In genomic region chr1:8425781-8426161, GRCh38 we compare ENCODE assay signal across 15 cellular contexts.
DNase-seq lines count a peak whose midpoint lies in the region; ATAC-seq and TF ChIP-seq lines count a peak whose summit lies in the region.
"Had no signal": no experiment of that assay in that cellular context is flagged by ENCODE, and none has a peak within 500 bp of the region (broad histone marks: within the 10 kb centered on the region; RNA-seq: fewer than 3 reads in every experiment).

No MANE protein-coding gene starts in this region.

- no peak overlapping the region for H2BK5ac ChIP-seq in H9 (ENCODE audit: insufficient read length, low read length)

- peaks cover 67% of the 10 kb centered on the region for H3K4me1 Mint-ChIP-seq in CD14-positive monocyte
- peaks cover 28 to 39% of the 10 kb centered on the region in 2 experiments for H3K4me1 Mint-ChIP-seq in H9
- peaks cover 15% of the 10 kb centered on the region for H3K4me1 Mint-ChIP-seq in osteocyte (ENCODE audit: unreplicated experiment)
- peaks cover 57% of the 10 kb centered on the region for H3K4me1 Mint-ChIP-seq in activated CD4-positive, alpha-beta T cell treated with anti-CD3 and anti-CD28 coated beads, Interleukin-2, amount 10 ng/mL, durations not matched to agents 24 days and 14 days

- H3T11ph ChIP-seq in H9 (ENCODE audit: low read length), result no peak overlapping the region

- DNase-seq in CD14-positive monocyte (ENCODE audit: low spot score) (no peak), H9 (no peak), coronary artery (ENCODE audit: low spot score) (no peak), osteocyte (ENCODE audit: extremely low spot score, unreplicated experiment) (no peak), HCEC 1CT (no peak)
- no peak for DNase-seq in activated CD4-positive, alpha-beta T cell treated with anti-CD3 and anti-CD28 coated beads, Interleukin-2, amount 10 ng/mL, durations not matched to agents 24 days and 14 days
- DNase-seq: activated naive CD8-positive, alpha-beta T cell treated with anti-CD3 and anti-CD28 coated beads, Interleukin-2, amount 10 ng/mL, durations not matched to agents 7 days and 5 days; cortex of kidney; GOT3; NCI-H2081 treated with DMSO at 0.1 percent for 48 hours; SHP77; stimulated activated CD4-positive, alpha-beta T cell treated with anti-CD3 and anti-CD28 coated beads, Interleukin-4, amount 100 ng/mL, for 4 hours had no signal

- H4K5ac ChIP-seq in H9 (ENCODE audit: insufficient read length, low read depth, low read length), result no peak overlapping the region

- H3K4me2 ChIP-seq in H9 (ENCODE audit: insufficient read depth, insufficient read length, low read length), result no peak overlapping the region

- H2BK15ac ChIP-seq in H9 (ENCODE audit: low read depth, low read length), result no peak overlapping the region

- H3K27ac Mint-ChIP-seq in CD14-positive monocyte (peak overlapping the region; percentile 82 to 96 (median 92)), H9 (peak overlapping the region; percentile 66 to 96 (median 91); a peak in 3 of 7 replicates), osteocyte (ENCODE audit: unreplicated experiment) (peak overlapping the region; percentile 39)
- no peak overlapping the region for H3K27ac Mint-ChIP-seq in activated CD4-positive, alpha-beta T cell treated with anti-CD3 and anti-CD28 coated beads, Interleukin-2, amount 10 ng/mL, durations not matched to agents 24 days and 14 days

- ATAC-seq in HG02759 (IDR thresholded peaks at IDR 0.05; ENCODE audit: unreplicated experiment) (no peak), GM21786 (IDR thresholded peaks at IDR 0.05; ENCODE audit: unreplicated experiment) (no peak)
- ATAC-seq: stimulated activated memory B cell treated with anti-CD40 and anti-IgM and Interleukin-4, amounts not matched to agents 10 μg/mL and 1 μg/mL and 100 μg/mL, for 72 hours had no signal

- H2AK5ac ChIP-seq in H9 (ENCODE audit: insufficient read length, low read length), result no peak overlapping the region

- H3K4me3 ChIP-seq in coronary artery, result no peak overlapping the region

- no peak overlapping the region for H2AFZ ChIP-seq in H9 (ENCODE audit: low read length)

- H3K27me3 ChIP-seq in H9 (ENCODE audit: insufficient read depth, low read length), result no peaks in the 10 kb centered on the region

- no peak overlapping the region for H3K56ac ChIP-seq in H9 (ENCODE audit: insufficient read length, low read depth, low read length)

- no peak overlapping the region for H4K91ac ChIP-seq in H9 (ENCODE audit: insufficient read length, low read depth, low read length)

- no peak overlapping the region for H3K9ac ChIP-seq in H9 (ENCODE audit: extremely low read depth, insufficient read length, low read length)

- peaks cover 2% of the 10 kb centered on the region; the same call in 1 of the 2 replicates for H3K79me2 ChIP-seq in H9 (ENCODE audit: insufficient read depth, low read length)

- H4K20me1 ChIP-seq in H9 (ENCODE audit: control insufficient read depth, insufficient read depth, insufficient read length), result no peaks in the 10 kb centered on the region

- no peaks in the 10 kb centered on the region for H3K9me3 Mint-ChIP-seq in CD14-positive monocyte
- H3K9me3 Mint-ChIP-seq in H9, result no peaks in the 10 kb centered on the region
- H3K9me3 Mint-ChIP-seq in osteocyte (ENCODE audit: unreplicated experiment), result no peaks in the 10 kb centered on the region
- H3K9me3 Mint-ChIP-seq in activated CD4-positive, alpha-beta T cell treated with anti-CD3 and anti-CD28 coated beads, Interleukin-2, amount 10 ng/mL, durations not matched to agents 24 days and 14 days, result no peaks in the 10 kb centered on the region
- H3K9me3 Mint-ChIP-seq: activated naive CD8-positive, alpha-beta T cell treated with anti-CD3 and anti-CD28 coated beads, Interleukin-2, amount 10 ng/mL, durations not matched to agents 7 days and 5 days had no signal

- intact Hi-C loops in CD14-positive monocyte (cut with micrococcal nuclease), result loop anchor here (10.0 kb wide), 2 partner anchors 99 to 279 kb away; no protein-coding TSS in a partner anchor
- intact Hi-C loops in activated CD4-positive, alpha-beta T cell treated with anti-CD3 and anti-CD28 coated beads, Interleukin-2, amount 10 ng/mL, durations not matched to agents 24 days and 14 days (cut with micrococcal nuclease), result loop anchor here (2.0 kb wide), 1 partner anchor 47 kb away; no protein-coding TSS in a partner anchor

- no peak overlapping the region for H3K18ac ChIP-seq in H9 (ENCODE audit: insufficient read length, low read depth, low read length)

- H3K36me3 Mint-ChIP-seq in CD14-positive monocyte (peaks cover 5 to 6% of the 10 kb centered on the region in 2 donors), H9 (ENCODE audit: insufficient read depth in 1 of 3, low read depth in 3 of 3) (no peaks in the 10 kb centered on the region), osteocyte (ENCODE audit: unreplicated experiment) (no peaks in the 10 kb centered on the region)
- peaks cover 19% of the 10 kb centered on the region for H3K36me3 Mint-ChIP-seq in activated CD4-positive, alpha-beta T cell treated with anti-CD3 and anti-CD28 coated beads, Interleukin-2, amount 10 ng/mL, durations not matched to agents 24 days and 14 days (ENCODE audit: low read depth)

- peaks cover 3% of the 10 kb centered on the region for H3K79me1 ChIP-seq in H9 (ENCODE audit: insufficient read depth, low read depth, low read length, poor library complexity, severe bottlenecking)

- WGBS in H9 (ENCODE audit: extremely low coverage, insufficient read length, low lambda C conversion rate), result no CpG with 5 or more reads among the region's 3 CpGs

- no peak overlapping the region for H2BK20ac ChIP-seq in H9 (ENCODE audit: low read depth, low read length, poor library complexity, severe bottlenecking)

- no peak overlapping the region for H4K8ac ChIP-seq in H9 (replicated peaks; ENCODE audit: insufficient read length, low read depth, low read length)

- no peak for TF ChIP-seq CTCF in CD14-positive monocyte (IDR thresholded peaks at IDR 0.05)
- no peak for TF ChIP-seq CTCF in H9 (conservative IDR thresholded peaks at IDR 0.05)
- TF ChIP-seq CTCF in coronary artery (IDR thresholded peaks at IDR 0.05), result no peak
- no peak for TF ChIP-seq CTCF in osteocyte (IDR thresholded peaks at IDR 0.05)

- H3K9me3 ChIP-seq in H9 (ENCODE audit: control insufficient read depth, low read depth, low read length), result no peaks in the 10 kb centered on the region

- H3K23ac ChIP-seq in H9 (ENCODE audit: insufficient read length, low read depth, low read length), result no peak overlapping the region

- H2BK12ac ChIP-seq in H9 (ENCODE audit: insufficient read length, low read depth, low read length), result no peak overlapping the region

- H2BK120ac ChIP-seq in H9 (ENCODE audit: low read depth, low read length, poor library complexity, severe bottlenecking), result no peak overlapping the region

- H3K4me1 ChIP-seq in H9 (ENCODE audit: insufficient read depth, low read length), result peaks cover 7% of the 10 kb centered on the region; the same call in 1 of the 2 replicates

- H3K27ac ChIP-seq in H9 (ENCODE audit: insufficient read length, low read depth, low read length) (no peak overlapping the region), coronary artery (peak overlapping the region; percentile 98 to 99)

- H3K14ac ChIP-seq in H9 (ENCODE audit: insufficient read depth, low read length), result no peak overlapping the region

- peaks cover 0 to 4% (median 0%) of the 10 kb centered on the region in 3 donors for H3K27me3 Mint-ChIP-seq in CD14-positive monocyte (ENCODE audit: low read depth in 3 of 3)
- H3K27me3 Mint-ChIP-seq in H9 (ENCODE audit: low read depth), result no peaks in the 10 kb centered on the region
- H3K27me3 Mint-ChIP-seq in osteocyte (ENCODE audit: unreplicated experiment), result no peaks in the 10 kb centered on the region
- H3K27me3 Mint-ChIP-seq in activated CD4-positive, alpha-beta T cell treated with anti-CD3 and anti-CD28 coated beads, Interleukin-2, amount 10 ng/mL, durations not matched to agents 24 days and 14 days, result no peaks in the 10 kb centered on the region
- H3K27me3 Mint-ChIP-seq: activated naive CD8-positive, alpha-beta T cell treated with anti-CD3 and anti-CD28 coated beads, Interleukin-2, amount 10 ng/mL, durations not matched to agents 7 days and 5 days; stimulated activated memory B cell treated with anti-CD40 and anti-IgM and Interleukin-4, amounts not matched to agents 10 μg/mL and 1 μg/mL and 100 μg/mL, for 72 hours had no signal

- H3K4ac ChIP-seq in H9 (ENCODE audit: low read depth, low read length), result no peak overlapping the region

- H3K4me3 Mint-ChIP-seq in CD14-positive monocyte (peak overlapping the region in 1 of 2 donors; percentile 11), H9 (peak overlapping the region in 1 of 2 experiments; percentile 83; a peak in 2 of 5 replicates), osteocyte (ENCODE audit: unreplicated experiment) (no peak overlapping the region)
- H3K4me3 Mint-ChIP-seq in activated CD4-positive, alpha-beta T cell treated with anti-CD3 and anti-CD28 coated beads, Interleukin-2, amount 10 ng/mL, durations not matched to agents 24 days and 14 days, result no peak overlapping the region
- H3K4me3 Mint-ChIP-seq: activated naive CD8-positive, alpha-beta T cell treated with anti-CD3 and anti-CD28 coated beads, Interleukin-2, amount 10 ng/mL, durations not matched to agents 7 days and 5 days; stimulated activated memory B cell treated with anti-CD40 and anti-IgM and Interleukin-4, amounts not matched to agents 10 μg/mL and 1 μg/mL and 100 μg/mL, for 72 hours had no signal

- peaks cover 10% of the 10 kb centered on the region for H3K23me2 ChIP-seq in H9 (ENCODE audit: insufficient read length, low read depth, low read length, poor library complexity, severe bottlenecking)
